12 cellular contexts compared by ENCODE assay signal in the genomic region with DNA sequence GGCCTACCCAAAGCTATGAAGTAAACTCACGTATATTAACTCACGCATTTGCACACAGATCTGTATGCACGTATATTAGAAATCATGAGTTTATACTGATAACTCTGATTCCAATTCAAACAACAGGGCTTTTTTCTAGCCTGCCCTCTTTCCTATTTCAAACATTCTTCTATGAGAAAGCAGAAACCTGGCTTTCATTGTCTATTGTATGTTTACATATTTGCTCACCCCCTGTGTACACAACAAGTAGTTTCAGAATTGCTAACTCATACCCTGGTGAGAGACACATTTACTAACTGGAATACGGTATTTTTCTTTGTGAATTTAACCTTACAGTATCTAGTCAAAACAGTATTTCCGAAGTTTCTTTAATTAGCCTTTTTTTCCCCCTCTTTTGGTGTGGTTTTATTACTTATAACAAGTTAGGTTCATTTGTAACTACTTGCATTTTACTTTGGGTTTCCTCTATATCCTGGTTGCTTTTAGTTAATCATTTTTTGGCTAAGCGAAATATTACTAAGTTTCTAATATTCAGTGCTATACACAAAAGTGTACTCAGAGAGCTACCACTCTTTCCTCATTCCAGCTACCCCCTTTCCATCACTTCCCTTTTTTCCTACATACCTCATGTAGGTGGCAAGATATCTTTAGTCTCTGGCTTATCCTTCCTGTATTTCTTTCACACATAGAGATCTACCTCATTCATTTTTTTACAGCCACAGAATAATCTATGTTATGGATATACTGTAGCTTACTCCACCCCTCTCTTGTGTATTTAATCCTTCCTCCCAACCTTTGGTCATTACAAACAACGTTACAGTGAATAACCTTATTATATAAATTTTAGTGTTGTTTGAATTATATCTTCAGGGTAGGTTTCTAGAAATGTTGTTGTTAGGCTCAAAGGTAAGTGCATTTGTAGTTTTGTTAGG.
"Had no signal": no experiment of that assay in that cellular context is flagged by ENCODE, and none has a peak within 500 bp of the region (broad histone marks: within the 10 kb centered on the region; RNA-seq: fewer than 3 reads in every experiment).

No MANE protein-coding gene starts in this region.

- H3K36me3 ChIP-seq: cardiac muscle cell, heart left ventricle, left ventricle myocardium inferior had no signal

- DNase-seq: activated B cell treated with CpG ODN at 0.5 μM for 24 hours; activated CD4-positive, alpha-beta T cell treated with anti-CD3 and anti-CD28 coated beads, Interleukin-2, amount 10 ng/mL, durations not matched to agents 7 days and 5 days; activated CD8-positive, alpha-beta memory T cell treated with anti-CD3 and anti-CD28 coated beads for 24 hours; activated naive CD4-positive, alpha-beta T cell treated with anti-CD3 and anti-CD28 coated beads for 36 hours; effector CD4-positive, alpha-beta T cell; heart left ventricle; islet precursor cell; left ventricle myocardium inferior; stimulated activated CD4-positive, alpha-beta T cell treated with anti-CD3 and anti-CD28 coated beads, Interleukin-2, amount 100 ng/mL, for 48 hours; stimulated activated CD8-positive, alpha-beta memory T cell treated with anti-CD3 and anti-CD28 coated beads, Interleukin-4, amount 100 ng/mL, for 48 hours had no signal

- H3K4me3 ChIP-seq: cardiac muscle cell, heart left ventricle, left ventricle myocardium inferior had no signal

- H3K27ac ChIP-seq: cardiac muscle cell, heart left ventricle, left ventricle myocardium inferior had no signal

- H3K4me1 ChIP-seq: heart left ventricle, left ventricle myocardium inferior had no signal

- ATAC-seq: activated T-helper 17 cell treated with anti-CD3 and anti-CD28 coated beads, Interleukin-2, amount 50 U/mL, for 72 hours; heart left ventricle had no signal

- H3K27me3 ChIP-seq: cardiac muscle cell, heart left ventricle had no signal
